31 cellular contexts compared by ENCODE assay signal in the genomic region with DNA sequence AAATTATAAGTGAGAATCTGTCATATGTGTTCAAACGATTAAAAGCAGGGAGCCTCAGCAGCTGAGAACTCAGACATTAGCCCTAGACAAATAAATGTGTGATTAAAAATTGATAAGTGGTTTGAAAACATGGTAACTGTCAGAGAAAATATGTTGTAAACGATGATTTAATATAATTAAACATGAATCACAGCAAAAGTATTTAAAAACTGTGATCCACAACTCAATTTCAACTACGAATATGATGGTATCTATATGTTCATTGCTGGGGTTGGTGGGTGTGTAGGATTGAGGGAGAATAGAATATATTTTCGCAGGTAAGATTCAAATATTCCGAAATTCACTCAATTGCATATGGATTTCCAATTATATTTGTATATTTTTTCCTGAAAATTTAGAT.
"Had no signal": no experiment of that assay in that cellular context is flagged by ENCODE, and none has a peak within 500 bp of the region (broad histone marks: within the 10 kb centered on the region; RNA-seq: fewer than 3 reads in every experiment).

No MANE protein-coding gene starts in this region.

- ATAC-seq: activated naive CD4-positive, alpha-beta T cell treated with anti-CD3 and anti-CD28 coated beads, Interleukin-2, amount 50 U/mL, for 72 hours; activated naive CD8-positive, alpha-beta T cell treated with anti-CD3 and anti-CD28 coated beads, Interleukin-2, amount 50 U/mL, for 24 hours; activated T-cell treated with anti-CD3 and anti-CD28 coated beads, Interleukin-2, amount 50 U/mL, for 4 hours; activated T-cell treated with anti-CD3 and anti-CD28 coated beads, Interleukin-2, amount 50 U/mL, for 72 hours; activated T-helper 17 cell treated with anti-CD3 and anti-CD28 coated beads, Interleukin-2, amount 50 U/mL, for 72 hours; body of pancreas had no signal

- H3K4me1 ChIP-seq: adrenal gland, ascending aorta, body of pancreas, breast epithelium had no signal

- H3K4me3 ChIP-seq: adrenal gland, ascending aorta, body of pancreas, breast epithelium, cardiac muscle cell had no signal

- H3K36me3 ChIP-seq: adrenal gland, ascending aorta, brain microvascular endothelial cell, breast epithelium, cardiac muscle cell had no signal

- DNase-seq: activated effector memory CD4-positive, alpha-beta T cell treated with anti-CD3 and anti-CD28 coated beads, Interleukin-2, amount 50 U/mL, for 16 hours; activated effector memory CD4-positive, alpha-beta T cell treated with Interleukin-2 at 50 U/mL for 16 hours; activated gamma-delta T cell; activated gamma-delta T cell treated with Interleukin-2 at 50 U/mL for 16 hours; activated naive CD4-positive, alpha-beta T cell; activated naive CD4-positive, alpha-beta T cell treated with anti-CD3 and anti-CD28 coated beads for 36 hours; activated naive CD4-positive, alpha-beta T cell treated with anti-CD3 and anti-CD28 coated beads, Interleukin-2, amount 10 ng/mL, durations not matched to agents 7 days and 5 days; activated naive CD4-positive, alpha-beta T cell treated with anti-CD3 and anti-CD28 coated beads, Interleukin-2, amount 50 U/mL, for 16 hours; activated naive CD4-positive, alpha-beta T cell treated with Interleukin-2 at 50 U/mL for 16 hours; activated naive CD8-positive, alpha-beta T cell treated with anti-CD3 and anti-CD28 coated beads for 36 hours; activated naive CD8-positive, alpha-beta T cell treated with anti-CD3 and anti-CD28 coated beads, Interleukin-2, amount 10 ng/mL, durations not matched to agents 7 days and 5 days; activated naive CD8-positive, alpha-beta T cell treated with anti-CD3 and anti-CD28 coated beads, Interleukin-2, amount 50 U/mL, for 24 hours; activated T-cell treated with anti-CD3 and anti-CD28 coated beads, Interleukin-2, amount 50 U/mL, for 24 hours; activated T-cell treated with anti-CD3 and anti-CD28 coated beads, Interleukin-2, amount 50 U/mL, for 4 hours; activated T-cell treated with anti-CD3 and anti-CD28 coated beads, Interleukin-2, amount 50 U/mL, for 48 hours; activated T-cell treated with anti-CD3 and anti-CD28 coated beads, Interleukin-2, amount 50 U/mL, for 72 hours; adrenal gland; amniotic stem cell; amygdala; anterior cingulate cortex; aorta; body of pancreas; brain microvascular endothelial cell; caudate nucleus; central memory CD4-positive, alpha-beta T cell; cerebellar nuclear complex had no signal

- H3K9me3 ChIP-seq: adrenal gland, ascending aorta, body of pancreas, breast epithelium had no signal

- H3K27me3 ChIP-seq: adrenal gland, ascending aorta, body of pancreas, brain microvascular endothelial cell, breast epithelium, cardiac muscle cell had no signal

- H3K27ac ChIP-seq: adrenal gland, ascending aorta, body of pancreas, brain microvascular endothelial cell, breast epithelium, cardiac muscle cell had no signal
